Comparison of ENCODE assay signal across 26 cellular contexts in genomic region chr16:11502239-11502638, GRCh38.
"Had no signal": no experiment of that assay in that cellular context is flagged by ENCODE, and none has a peak within 500 bp of the region (broad histone marks: within the 10 kb centered on the region; RNA-seq: fewer than 3 reads in every experiment).

No MANE protein-coding gene starts in this region.

- H3K79me2 ChIP-seq: parathyroid adenoma had no signal

- H3K36me3 Mint-ChIP-seq: memory B cell; natural killer cell treated with Interleukin-12 subunit alpha and Interleukin-12 subunit beta and Interleukin-15 and Interleukin-18, amount 100 ng/mL, for 72 hours; stimulated activated memory B cell treated with anti-CD40 and anti-IgM and Interleukin-4, amounts not matched to agents 10 μg/mL and 1 μg/mL and 100 μg/mL, for 72 hours had no signal

- H3K27ac ChIP-seq: epithelial cell of prostate, esophagus muscularis mucosa, gastrocnemius medialis, heart right ventricle, left ventricle myocardium inferior, lower lobe of right lung, parathyroid adenoma, prostate gland, spleen, tibial artery, upper lobe of left lung, uterus had no signal

- H3K9me3 ChIP-seq: esophagus muscularis mucosa, gastrocnemius medialis, heart right ventricle, left ventricle myocardium inferior, lower lobe of right lung, prostate gland, spleen, tibial artery, upper lobe of left lung, uterus had no signal

- H3K27me3 ChIP-seq: esophagus muscularis mucosa, gastrocnemius medialis, heart right ventricle, spleen, tibial artery, upper lobe of left lung, uterus had no signal

- FAIRE-seq: kidney had no signal

- H3K4me3 Mint-ChIP-seq: dendritic cell treated with granulocyte-macrophage colony-stimulating factor and Interleukin-4, amounts not matched to agents 40 ng/mL and 50 ng/mL, for 4 days; effector memory CD8-positive, alpha-beta T cell; memory B cell; natural killer cell treated with Interleukin-12 subunit alpha and Interleukin-12 subunit beta and Interleukin-15 and Interleukin-18, amount 100 ng/mL, for 72 hours; stimulated activated memory B cell treated with anti-CD40 and anti-IgM and Interleukin-4, amounts not matched to agents 10 μg/mL and 1 μg/mL and 100 μg/mL, for 72 hours; stimulated activated naive CD8-positive, alpha-beta T cell treated with anti-CD3 and anti-CD28 coated beads, Interleukin-15, Interleukin-2, amounts not matched to agents 100 ng/mL and 50 ng/mL, for 24 hours had no signal

- H2AFZ ChIP-seq: parathyroid adenoma had no signal

- DNase-seq: effector memory CD8-positive, alpha-beta T cell; gastrocnemius medialis; heart right ventricle; hypothalamus; kidney; left cardiac atrium; left ventricle myocardium inferior; lower lobe of right lung; midbrain; spleen; stimulated activated CD4-positive, alpha-beta T cell treated with anti-CD3 and anti-CD28 coated beads, Interleukin-15, amount 100 ng/mL, for 24 hours; stimulated activated CD4-positive, alpha-beta T cell treated with anti-CD3 and anti-CD28 coated beads, Interleukin-1b, Interleukin-23, amount 100 ng/mL, for 48 hours; stimulated activated CD4-positive, alpha-beta T cell treated with anti-CD3 and anti-CD28 coated beads, Interleukin-4, amount 100 ng/mL, for 24 hours; tibial artery; upper lobe of left lung; uterus had no signal

- H3K27me3 Mint-ChIP-seq: effector memory CD8-positive, alpha-beta T cell; natural killer cell treated with Interleukin-12 subunit alpha and Interleukin-12 subunit beta and Interleukin-15 and Interleukin-18, amount 100 ng/mL, for 72 hours; stimulated activated memory B cell treated with anti-CD40 and anti-IgM and Interleukin-4, amounts not matched to agents 10 μg/mL and 1 μg/mL and 100 μg/mL, for 72 hours; stimulated activated naive CD8-positive, alpha-beta T cell treated with anti-CD3 and anti-CD28 coated beads, Interleukin-15, Interleukin-2, amounts not matched to agents 100 ng/mL and 50 ng/mL, for 24 hours had no signal

- H3K36me3 ChIP-seq: esophagus muscularis mucosa, gastrocnemius medialis, heart right ventricle, left ventricle myocardium inferior, lower lobe of right lung, prostate gland, spleen, tibial artery, upper lobe of left lung, uterus had no signal

- H3K4me3 ChIP-seq: esophagus muscularis mucosa, gastrocnemius medialis, heart right ventricle, left ventricle myocardium inferior, lower lobe of right lung, prostate gland, spleen, tibial artery, upper lobe of left lung, uterus had no signal

- ATAC-seq: effector memory CD8-positive, alpha-beta T cell; gastrocnemius medialis; heart right ventricle; left cardiac atrium; lower lobe of right lung; natural killer cell treated with Interleukin-12 subunit alpha and Interleukin-12 subunit beta and Interleukin-15 and Interleukin-18, amount 100 ng/mL, for 72 hours; sciatic nerve; stimulated activated memory B cell treated with anti-CD40 and anti-IgM and Interleukin-4, amounts not matched to agents 10 μg/mL and 1 μg/mL and 100 μg/mL, for 72 hours had no signal

- H3K9ac ChIP-seq: parathyroid adenoma had no signal

- H3K27ac Mint-ChIP-seq: dendritic cell treated with granulocyte-macrophage colony-stimulating factor and Interleukin-4, amounts not matched to agents 40 ng/mL and 50 ng/mL, for 4 days; effector memory CD8-positive, alpha-beta T cell; memory B cell; natural killer cell treated with Interleukin-12 subunit alpha and Interleukin-12 subunit beta and Interleukin-15 and Interleukin-18, amount 100 ng/mL, for 72 hours; stimulated activated memory B cell treated with anti-CD40 and anti-IgM and Interleukin-4, amounts not matched to agents 10 μg/mL and 1 μg/mL and 100 μg/mL, for 72 hours; stimulated activated naive CD8-positive, alpha-beta T cell treated with anti-CD3 and anti-CD28 coated beads, Interleukin-15, Interleukin-2, amounts not matched to agents 100 ng/mL and 50 ng/mL, for 24 hours had no signal

- H3K9me3 Mint-ChIP-seq: dendritic cell treated with granulocyte-macrophage colony-stimulating factor and Interleukin-4, amounts not matched to agents 40 ng/mL and 50 ng/mL, for 4 days; effector memory CD8-positive, alpha-beta T cell; memory B cell; natural killer cell treated with Interleukin-12 subunit alpha and Interleukin-12 subunit beta and Interleukin-15 and Interleukin-18, amount 100 ng/mL, for 72 hours; stimulated activated memory B cell treated with anti-CD40 and anti-IgM and Interleukin-4, amounts not matched to agents 10 μg/mL and 1 μg/mL and 100 μg/mL, for 72 hours; stimulated activated naive CD8-positive, alpha-beta T cell treated with anti-CD3 and anti-CD28 coated beads, Interleukin-15, Interleukin-2, amounts not matched to agents 100 ng/mL and 50 ng/mL, for 24 hours had no signal
